ENCODE assay signal across 8 cellular contexts in the genomic region with DNA sequence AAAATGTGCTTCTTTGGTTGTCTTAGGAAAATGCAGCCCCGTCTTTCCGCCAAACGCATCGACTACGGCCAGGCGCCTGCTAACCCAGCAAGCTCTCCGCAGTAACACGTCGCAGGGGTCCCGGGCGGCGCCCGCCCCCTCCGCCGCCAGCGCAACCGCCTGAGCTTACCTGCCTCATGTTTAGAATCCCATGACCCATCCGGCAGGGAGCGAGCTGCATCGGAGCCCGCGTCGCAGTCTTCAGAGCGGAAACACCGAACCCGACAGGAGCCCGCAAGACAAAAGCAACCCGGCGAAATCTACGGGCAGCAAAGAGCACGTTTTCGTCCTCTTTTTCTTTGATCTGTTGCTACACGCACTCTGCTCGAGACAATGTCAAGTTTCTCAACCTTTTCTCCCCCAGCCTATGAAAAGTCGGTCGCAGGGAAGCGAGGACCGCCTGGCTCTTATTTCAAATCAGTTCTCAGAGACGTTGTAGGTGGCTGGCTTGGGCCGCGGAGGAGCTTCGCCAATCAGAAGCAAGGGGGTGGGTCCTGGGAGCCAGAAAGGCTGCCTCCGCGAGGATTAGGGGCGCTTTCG. TPM values are rescaled to one million over a fixed set of nuclear protein-coding genes. Genes with fewer than 3 reads are reported as not detected.
DNase-seq lines count a peak whose midpoint lies in the region; ATAC-seq and TF ChIP-seq lines count a peak whose summit lies in the region.

A gene with protein sequence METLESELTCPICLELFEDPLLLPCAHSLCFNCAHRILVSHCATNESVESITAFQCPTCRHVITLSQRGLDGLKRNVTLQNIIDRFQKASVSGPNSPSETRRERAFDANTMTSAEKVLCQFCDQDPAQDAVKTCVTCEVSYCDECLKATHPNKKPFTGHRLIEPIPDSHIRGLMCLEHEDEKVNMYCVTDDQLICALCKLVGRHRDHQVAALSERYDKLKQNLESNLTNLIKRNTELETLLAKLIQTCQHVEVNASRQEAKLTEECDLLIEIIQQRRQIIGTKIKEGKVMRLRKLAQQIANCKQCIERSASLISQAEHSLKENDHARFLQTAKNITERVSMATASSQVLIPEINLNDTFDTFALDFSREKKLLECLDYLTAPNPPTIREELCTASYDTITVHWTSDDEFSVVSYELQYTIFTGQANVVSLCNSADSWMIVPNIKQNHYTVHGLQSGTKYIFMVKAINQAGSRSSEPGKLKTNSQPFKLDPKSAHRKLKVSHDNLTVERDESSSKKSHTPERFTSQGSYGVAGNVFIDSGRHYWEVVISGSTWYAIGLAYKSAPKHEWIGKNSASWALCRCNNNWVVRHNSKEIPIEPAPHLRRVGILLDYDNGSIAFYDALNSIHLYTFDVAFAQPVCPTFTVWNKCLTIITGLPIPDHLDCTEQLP (minus strand): TSS at position 465 of the 579 bp plus-strand sequence. CDS start 53,038 bp downstream, outside the sequence.

- no peaks in the 10 kb centered on the region for H3K27me3 ChIP-seq in gastroesophageal sphincter

- TF ChIP-seq EP300 in gastroesophageal sphincter (IDR thresholded peaks at IDR 0.05), result no peak

- no peaks in the 10 kb centered on the region for H3K9me3 ChIP-seq in gastroesophageal sphincter

- ATAC-seq in activated T-cell treated with anti-CD3 and anti-CD28 coated beads, Interleukin-2, amount 50 U/mL, for 72 hours (replicated peaks in 1 of 2), result peak; percentile 44 to 50
- ATAC-seq in gastroesophageal sphincter, result peak; percentile 82
- ATAC-seq in HG03378 (IDR thresholded peaks at IDR 0.05; ENCODE audit: unreplicated experiment), result no peak
- no peak for ATAC-seq in GM19324 (IDR thresholded peaks at IDR 0.05; ENCODE audit: low FRiP score, unreplicated experiment)

- no peaks in the 10 kb centered on the region for H3K36me3 ChIP-seq in gastroesophageal sphincter

- no peak for TF ChIP-seq CTCF in gastroesophageal sphincter (IDR thresholded peaks at IDR 0.05)
- TF ChIP-seq CTCF in nephron progenitor cell (IDR thresholded peaks at IDR 0.05), result no peak

- WGBS in gastroesophageal sphincter (ENCODE audit: low coverage in 1 of 2), 2 donors, result 0 to 9% methylated on average over 1 to 16 of the region's 46 CpGs

- intact Hi-C loops in activated CD4-positive, alpha-beta T cell treated with anti-CD3 and anti-CD28 coated beads, Interleukin-2, amount 10 ng/mL, durations not matched to agents 24 days and 14 days (cut with micrococcal nuclease), result no loop called here

- H3K4me1 ChIP-seq in gastroesophageal sphincter, result peaks cover 0 to 20% (median 0%) of the 10 kb centered on the region in 3 donors

- peaks cover 36% of the 10 kb centered on the region for H3K27me3 Mint-ChIP-seq in activated CD4-positive, alpha-beta T cell treated with anti-CD3 and anti-CD28 coated beads, Interleukin-2, amount 10 ng/mL, durations not matched to agents 24 days and 14 days
- peaks cover 63% of the 10 kb centered on the region for H3K27me3 Mint-ChIP-seq in activated T-cell treated with anti-CD3 and anti-CD28 coated beads, Interleukin-2, amount 50 U/mL, for 72 hours (ENCODE audit: low read depth)
- H3K27me3 Mint-ChIP-seq in nephron progenitor cell (ENCODE audit: low read depth, poor library complexity), result peaks cover 4% of the 10 kb centered on the region

- H3K4me3 ChIP-seq in gastroesophageal sphincter, result peak within 1 kb of the TSS; percentile 59 to 65

- no peaks in the 10 kb centered on the region for H3K9me3 Mint-ChIP-seq in activated CD4-positive, alpha-beta T cell treated with anti-CD3 and anti-CD28 coated beads, Interleukin-2, amount 10 ng/mL, durations not matched to agents 24 days and 14 days
- no peaks in the 10 kb centered on the region for H3K9me3 Mint-ChIP-seq in activated T-cell treated with anti-CD3 and anti-CD28 coated beads, Interleukin-2, amount 50 U/mL, for 72 hours
- peaks cover 26% of the 10 kb centered on the region for H3K9me3 Mint-ChIP-seq in nephron progenitor cell

- H3K4me1 Mint-ChIP-seq in activated CD4-positive, alpha-beta T cell treated with anti-CD3 and anti-CD28 coated beads, Interleukin-2, amount 10 ng/mL, durations not matched to agents 24 days and 14 days, result peaks cover 2% of the 10 kb centered on the region
- peaks cover 14% of the 10 kb centered on the region for H3K4me1 Mint-ChIP-seq in activated T-cell treated with anti-CD3 and anti-CD28 coated beads, Interleukin-2, amount 50 U/mL, for 72 hours (ENCODE audit: low read depth)
- H3K4me1 Mint-ChIP-seq in nephron progenitor cell, result peaks cover 53% of the 10 kb centered on the region

- peak; percentile 55 for DNase-seq in activated CD4-positive, alpha-beta T cell treated with anti-CD3 and anti-CD28 coated beads, Interleukin-2, amount 10 ng/mL, durations not matched to agents 24 days and 14 days
- DNase-seq in activated CD4-positive, alpha-beta T cell treated with anti-CD3 and anti-CD28 coated beads for 1 hour, result no peak
- peak; percentile 22 for DNase-seq in NCI-H1694 (lab: John Stamatoyannopoulos, UW)
- DNase-seq in activated T-cell treated with anti-CD3 and anti-CD28 coated beads, Interleukin-2, amount 50 U/mL, for 72 hours, result peak; percentile 4
- DNase-seq in nephron progenitor cell, result peak; percentile 73

- H3K36me3 Mint-ChIP-seq in activated CD4-positive, alpha-beta T cell treated with anti-CD3 and anti-CD28 coated beads, Interleukin-2, amount 10 ng/mL, durations not matched to agents 24 days and 14 days (ENCODE audit: low read depth), result no peaks in the 10 kb centered on the region
- peaks cover 0 to 3% of the 10 kb centered on the region in 2 donors for H3K36me3 Mint-ChIP-seq in activated T-cell treated with anti-CD3 and anti-CD28 coated beads, Interleukin-2, amount 50 U/mL, for 72 hours (ENCODE audit: insufficient read depth in 2 of 2)
- H3K36me3 Mint-ChIP-seq in nephron progenitor cell (ENCODE audit: low read depth), result no peaks in the 10 kb centered on the region

- H3K27ac ChIP-seq in gastroesophageal sphincter, result peak within 1 kb of the TSS; percentile 32 to 82 (median 76)

- H3K27ac Mint-ChIP-seq in activated CD4-positive, alpha-beta T cell treated with anti-CD3 and anti-CD28 coated beads, Interleukin-2, amount 10 ng/mL, durations not matched to agents 24 days and 14 days, result no peak within 1 kb of the TSS
- no peak within 1 kb of the TSS for H3K27ac Mint-ChIP-seq in activated T-cell treated with anti-CD3 and anti-CD28 coated beads, Interleukin-2, amount 50 U/mL, for 72 hours
- H3K27ac Mint-ChIP-seq in nephron progenitor cell, result peak within 1 kb of the TSS; percentile 90

- peak within 1 kb of the TSS; percentile 72 for H3K4me3 Mint-ChIP-seq in activated CD4-positive, alpha-beta T cell treated with anti-CD3 and anti-CD28 coated beads, Interleukin-2, amount 10 ng/mL, durations not matched to agents 24 days and 14 days
- H3K4me3 Mint-ChIP-seq in activated T-cell treated with anti-CD3 and anti-CD28 coated beads, Interleukin-2, amount 50 U/mL, for 72 hours, result peak within 1 kb of the TSS; percentile 66 to 81
- peak within 1 kb of the TSS; percentile 91 for H3K4me3 Mint-ChIP-seq in nephron progenitor cell

- no peak for TF ChIP-seq POLR2A in gastroesophageal sphincter (IDR thresholded peaks at IDR 0.05)

RNA-seq across cellular contexts. Expression of the gene that starts here (rescaled TPM):
- total RNA-seq in activated CD4-positive, alpha-beta T cell treated with anti-CD3 and anti-CD28 coated beads, Interleukin-2, amount 10 ng/mL, durations not matched to agents 24 days and 14 days, result 0.14 TPM in 1 of 2 replicates, not detected in the other
- 1 to 10 TPM in 1 of 2 donors, under 1 TPM in 1; 0.60 to 1.1 TPM for total RNA-seq in activated T-cell treated with anti-CD3 and anti-CD28 coated beads, Interleukin-2, amount 50 U/mL, for 72 hours
- total RNA-seq in gastroesophageal sphincter, result 10 to 100 TPM; 17.0 to 23.4 (median 19.0) TPM

Comparison
In these comparisons a context has a peak if more than half of its experiments do, and no peak if none do; other contexts are left out.
1. RNA of the gene that starts here (total RNA-seq): 17.0 to 23.4 TPM in gastroesophageal sphincter; 0.60 to 1.1 TPM in activated T-cell treated with anti-CD3 and anti-CD28 coated beads, Interleukin-2, amount 50 U/mL, for 72 hours and 0.14 TPM in activated CD4-positive, alpha-beta T cell treated with anti-CD3 and anti-CD28 coated beads, Interleukin-2, amount 10 ng/mL, durations not matched to agents 24 days and 14 days; every median in the first group is over 4 times any median in the second.
2. Peak in DNase-seq in activated CD4-positive, alpha-beta T cell treated with anti-CD3 and anti-CD28 coated beads, Interleukin-2, amount 10 ng/mL, durations not matched to agents 24 days and 14 days; RNA of the gene not detected or under 1 TPM.
3. ATAC-seq: peak in activated T-cell treated with anti-CD3 and anti-CD28 coated beads, Interleukin-2, amount 50 U/mL, for 72 hours (2 of 2) and gastroesophageal sphincter (single experiment); none in HG03378 (single experiment) and GM19324 (single experiment).
4. Peak in every context shown above with its lines, with median percentiles within 50 percentile points of each other: H3K4me3 Mint-ChIP-seq.